8 cellular contexts compared by ENCODE assay signal in genomic region chr16:1613240-1613639, GRCh38. TPM values are rescaled to one million over a fixed set of nuclear protein-coding genes. Genes with fewer than 3 reads are reported as not detected.
DNase-seq lines count a peak whose midpoint lies in the region; TF ChIP-seq lines count a peak whose summit lies in the region.

No MANE protein-coding gene starts in this region.

- H3K4me1 Mint-ChIP-seq in endothelial cell (ENCODE audit: unreplicated experiment) = peaks cover 35% of the 10 kb centered on the region

- H3K4me1 ChIP-seq in SJCRH30 = peaks cover 6% of the 10 kb centered on the region; the same call in 1 of the 2 replicates
- H3K4me1 ChIP-seq in ovary (ENCODE audit: insufficient read depth) = peaks cover 20% of the 10 kb centered on the region

- H3K27ac Mint-ChIP-seq in endothelial cell (ENCODE audit: unreplicated experiment) = peak overlapping the region; percentile 57

- TF ChIP-seq CTCF in endothelial cell (IDR thresholded peaks at IDR 0.05; ENCODE audit: unreplicated experiment) (no peak), ovary (IDR thresholded peaks at IDR 0.05) (no peak)

- H3K4me3 Mint-ChIP-seq in endothelial cell (ENCODE audit: unreplicated experiment) = peak overlapping the region; percentile 95

- peak overlapping the region; percentile 74 for H3K4me3 ChIP-seq in SJCRH30
- H3K4me3 ChIP-seq in ovary = peak overlapping the region; percentile 78

- H3K27ac ChIP-seq in SJCRH30 (no peak overlapping the region), ovary (no peak overlapping the region)

- 2 to 4% (median 3%) methylated on average over 19 of the region's 19 CpGs for WGBS in ovary, 3 donors

- H3K9me3 ChIP-seq in SJCRH30 (replicated peaks) (no peaks in the 10 kb centered on the region), ovary (no peaks in the 10 kb centered on the region)

- no peaks in the 10 kb centered on the region for H3K27me3 ChIP-seq in SJCRH30
- no peaks in the 10 kb centered on the region for H3K27me3 ChIP-seq in ovary

- H3K36me3 Mint-ChIP-seq in endothelial cell (ENCODE audit: low read depth, unreplicated experiment) = peaks cover 26% of the 10 kb centered on the region

- TF ChIP-seq EP300 in ovary (IDR thresholded peaks at IDR 0.05) = no peak

- no peak for TF ChIP-seq POLR2A in ovary (IDR thresholded peaks at IDR 0.05)

- intact Hi-C loops in ovary (cut with DNase I) = loop anchor here in 2 of 4 donors (5.0 to 10.0 kb wide), 2 partner anchors 92 to 94 kb away; partner anchors contain the start of gene MAPK8IP3 (in 2 of the 2)

- H3K36me3 ChIP-seq in SJCRH30 (peaks cover 11% of the 10 kb centered on the region), ovary (no peaks in the 10 kb centered on the region)

- peak; percentile 31 for DNase-seq in activated CD4-positive, alpha-beta T cell treated with anti-CD3 and anti-CD28 coated beads for 48 hours
- DNase-seq in activated CD4-positive, alpha-beta T cell treated with anti-CD3 and anti-CD28 coated beads, Interleukin-2, amount 50 U/mL, for 1 hour = no peak
- peak in 1 of 2 experiments; percentile 9 for DNase-seq in SJCRH30
- DNase-seq in endothelial cell (ENCODE audit: low spot score) = no peak
- no peak for DNase-seq in ovary
- DNase-seq in iPS-NIHi7 (ENCODE audit: extremely low spot score) = no peak
- no peak for DNase-seq in Ammon's horn (ENCODE audit: low spot score)
- DNase-seq in NK-92 (lab: John Stamatoyannopoulos, UW; ENCODE audit: unreplicated experiment) = no peak

- H3K9me3 Mint-ChIP-seq in endothelial cell (ENCODE audit: unreplicated experiment) = no peaks in the 10 kb centered on the region

- peaks cover 11% of the 10 kb centered on the region for H3K27me3 Mint-ChIP-seq in endothelial cell (ENCODE audit: unreplicated experiment)

RNA-seq across cellular contexts. Expression of gene CRAMP1, which starts 1.1 kb away (rescaled TPM):
- 9.5 and 12.6 TPM in 2 replicates for total RNA-seq in SJCRH30 (2014; rRNA removed; shearing (Covaris generic))
- total RNA-seq in endothelial cell (ENCODE audit: unreplicated experiment) (46.8 TPM), ovary (10 to 100 TPM in 5 of 7 donors, 1 to 10 TPM in 2; 7.4 to 21.0 (median 20.2) TPM)
- 10 to 100 TPM in 1 of 2 donors, 1 to 10 TPM in 1; 6.9 to 11.2 TPM for polyA plus RNA-seq in ovary

RNA-seq across cellular contexts. Expression of gene IFT140, which starts 1.4 kb away (rescaled TPM):
- total RNA-seq in SJCRH30 (2014; rRNA removed; shearing (Covaris generic)) = 4.4 and 6.5 TPM in 2 replicates
- total RNA-seq in endothelial cell (ENCODE audit: unreplicated experiment) (39.9 TPM), ovary (10 to 100 TPM; 20.7 to 43.1 (median 30.5) TPM)
- 10 to 100 TPM in 1 of 2 donors, 1 to 10 TPM in 1; 8.8 to 20.3 TPM for polyA plus RNA-seq in ovary
